Comparison of ENCODE assay signal across 1 cellular context in the genomic region with DNA sequence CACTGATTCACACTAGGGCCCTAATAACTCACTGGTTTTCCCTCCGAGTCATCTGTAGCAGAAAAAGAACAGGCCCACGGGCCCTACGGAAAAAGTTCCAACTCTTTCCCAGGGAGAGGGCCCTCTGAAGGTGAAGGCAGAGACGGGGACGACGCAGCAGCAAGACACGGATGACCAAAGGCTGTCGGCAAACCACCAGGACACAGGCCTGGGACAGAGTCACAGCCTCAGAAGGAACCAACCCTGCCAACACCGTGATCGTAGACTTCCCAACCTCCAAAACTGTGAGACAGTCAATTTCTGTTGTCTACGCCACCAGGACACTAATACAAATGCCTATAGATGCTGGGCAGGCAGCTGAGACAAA.
TF ChIP-seq lines count a peak whose summit lies in the region.

No MANE protein-coding gene starts in this region.

TF ChIP-seq in HepG2, 621 proteins besides CTCF, POLR2A, EP300 and RAD21 (continues in another document):
- 0 out of 2 replicates have a peak, but pooled peaks have one; percentile 8 for TF ChIP-seq ZBTB7A (CRISPR knock-in tag; IDR thresholded peaks at IDR 0.05)
- 0 out of 2 replicates have a peak, but pooled peaks have one; percentile 28 for TF ChIP-seq RFXAP (CRISPR knock-in tag; IDR thresholded peaks at IDR 0.05; ENCODE audit: borderline replicate concordance)
- TF ChIP-seq, protein P1, sequence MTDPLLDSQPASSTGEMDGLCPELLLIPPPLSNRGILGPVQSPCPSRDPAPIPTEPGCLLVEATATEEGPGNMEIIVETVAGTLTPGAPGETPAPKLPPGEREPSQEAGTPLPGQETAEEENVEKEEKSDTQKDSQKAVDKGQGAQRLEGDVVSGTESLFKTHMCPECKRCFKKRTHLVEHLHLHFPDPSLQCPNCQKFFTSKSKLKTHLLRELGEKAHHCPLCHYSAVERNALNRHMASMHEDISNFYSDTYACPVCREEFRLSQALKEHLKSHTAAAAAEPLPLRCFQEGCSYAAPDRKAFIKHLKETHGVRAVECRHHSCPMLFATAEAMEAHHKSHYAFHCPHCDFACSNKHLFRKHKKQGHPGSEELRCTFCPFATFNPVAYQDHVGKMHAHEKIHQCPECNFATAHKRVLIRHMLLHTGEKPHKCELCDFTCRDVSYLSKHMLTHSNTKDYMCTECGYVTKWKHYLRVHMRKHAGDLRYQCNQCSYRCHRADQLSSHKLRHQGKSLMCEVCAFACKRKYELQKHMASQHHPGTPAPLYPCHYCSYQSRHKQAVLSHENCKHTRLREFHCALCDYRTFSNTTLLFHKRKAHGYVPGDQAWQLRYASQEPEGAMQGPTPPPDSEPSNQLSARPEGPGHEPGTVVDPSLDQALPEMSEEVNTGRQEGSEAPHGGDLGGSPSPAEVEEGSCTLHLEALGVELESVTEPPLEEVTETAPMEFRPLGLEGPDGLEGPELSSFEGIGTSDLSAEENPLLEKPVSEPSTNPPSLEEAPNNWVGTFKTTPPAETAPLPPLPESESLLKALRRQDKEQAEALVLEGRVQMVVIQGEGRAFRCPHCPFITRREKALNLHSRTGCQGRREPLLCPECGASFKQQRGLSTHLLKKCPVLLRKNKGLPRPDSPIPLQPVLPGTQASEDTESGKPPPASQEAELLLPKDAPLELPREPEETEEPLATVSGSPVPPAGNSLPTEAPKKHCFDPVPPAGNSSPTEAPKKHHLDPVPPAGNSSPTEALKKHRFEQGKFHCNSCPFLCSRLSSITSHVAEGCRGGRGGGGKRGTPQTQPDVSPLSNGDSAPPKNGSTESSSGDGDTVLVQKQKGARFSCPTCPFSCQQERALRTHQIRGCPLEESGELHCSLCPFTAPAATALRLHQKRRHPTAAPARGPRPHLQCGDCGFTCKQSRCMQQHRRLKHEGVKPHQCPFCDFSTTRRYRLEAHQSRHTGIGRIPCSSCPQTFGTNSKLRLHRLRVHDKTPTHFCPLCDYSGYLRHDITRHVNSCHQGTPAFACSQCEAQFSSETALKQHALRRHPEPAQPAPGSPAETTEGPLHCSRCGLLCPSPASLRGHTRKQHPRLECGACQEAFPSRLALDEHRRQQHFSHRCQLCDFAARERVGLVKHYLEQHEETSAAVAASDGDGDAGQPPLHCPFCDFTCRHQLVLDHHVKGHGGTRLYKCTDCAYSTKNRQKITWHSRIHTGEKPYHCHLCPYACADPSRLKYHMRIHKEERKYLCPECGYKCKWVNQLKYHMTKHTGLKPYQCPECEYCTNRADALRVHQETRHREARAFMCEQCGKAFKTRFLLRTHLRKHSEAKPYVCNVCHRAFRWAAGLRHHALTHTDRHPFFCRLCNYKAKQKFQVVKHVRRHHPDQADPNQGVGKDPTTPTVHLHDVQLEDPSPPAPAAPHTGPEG (CRISPR knock-in tag; IDR thresholded peaks at IDR 0.05) = peak; percentile 70; the same call in 1 of the 2 replicates
- TF ChIP-seq, protein P2, sequence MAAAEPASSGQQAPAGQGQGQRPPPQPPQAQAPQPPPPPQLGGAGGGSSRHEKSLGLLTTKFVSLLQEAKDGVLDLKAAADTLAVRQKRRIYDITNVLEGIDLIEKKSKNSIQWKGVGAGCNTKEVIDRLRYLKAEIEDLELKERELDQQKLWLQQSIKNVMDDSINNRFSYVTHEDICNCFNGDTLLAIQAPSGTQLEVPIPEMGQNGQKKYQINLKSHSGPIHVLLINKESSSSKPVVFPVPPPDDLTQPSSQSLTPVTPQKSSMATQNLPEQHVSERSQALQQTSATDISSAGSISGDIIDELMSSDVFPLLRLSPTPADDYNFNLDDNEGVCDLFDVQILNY (CRISPR knock-in tag; conservative IDR thresholded peaks at IDR 0.05) = no peak
- TF ChIP-seq, protein P3, sequence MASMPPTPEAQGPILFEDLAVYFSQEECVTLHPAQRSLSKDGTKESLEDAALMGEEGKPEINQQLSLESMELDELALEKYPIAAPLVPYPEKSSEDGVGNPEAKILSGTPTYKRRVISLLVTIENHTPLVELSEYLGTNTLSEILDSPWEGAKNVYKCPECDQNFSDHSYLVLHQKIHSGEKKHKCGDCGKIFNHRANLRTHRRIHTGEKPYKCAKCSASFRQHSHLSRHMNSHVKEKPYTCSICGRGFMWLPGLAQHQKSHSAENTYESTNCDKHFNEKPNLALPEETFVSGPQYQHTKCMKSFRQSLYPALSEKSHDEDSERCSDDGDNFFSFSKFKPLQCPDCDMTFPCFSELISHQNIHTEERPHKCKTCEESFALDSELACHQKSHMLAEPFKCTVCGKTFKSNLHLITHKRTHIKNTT (CRISPR knock-in tag; IDR thresholded peaks at IDR 0.05) = no peak
- TF ChIP-seq, protein P4, sequence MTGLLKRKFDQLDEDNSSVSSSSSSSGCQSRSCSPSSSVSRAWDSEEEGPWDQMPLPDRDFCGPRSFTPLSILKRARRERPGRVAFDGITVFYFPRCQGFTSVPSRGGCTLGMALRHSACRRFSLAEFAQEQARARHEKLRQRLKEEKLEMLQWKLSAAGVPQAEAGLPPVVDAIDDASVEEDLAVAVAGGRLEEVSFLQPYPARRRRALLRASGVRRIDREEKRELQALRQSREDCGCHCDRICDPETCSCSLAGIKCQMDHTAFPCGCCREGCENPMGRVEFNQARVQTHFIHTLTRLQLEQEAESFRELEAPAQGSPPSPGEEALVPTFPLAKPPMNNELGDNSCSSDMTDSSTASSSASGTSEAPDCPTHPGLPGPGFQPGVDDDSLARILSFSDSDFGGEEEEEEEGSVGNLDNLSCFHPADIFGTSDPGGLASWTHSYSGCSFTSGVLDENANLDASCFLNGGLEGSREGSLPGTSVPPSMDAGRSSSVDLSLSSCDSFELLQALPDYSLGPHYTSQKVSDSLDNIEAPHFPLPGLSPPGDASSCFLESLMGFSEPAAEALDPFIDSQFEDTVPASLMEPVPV (CRISPR knock-in tag; IDR thresholded peaks at IDR 0.05) = 0 out of 2 replicates have a peak, but pooled peaks have one; percentile 5
- 0 out of 2 replicates have a peak, but pooled peaks have one; percentile 4 for TF ChIP-seq TBX2 (CRISPR knock-in tag; IDR thresholded peaks at IDR 0.05; ENCODE audit: borderline replicate concordance)
- TF ChIP-seq HOXA5 (CRISPR knock-in tag; IDR thresholded peaks at IDR 0.05) = 0 out of 2 replicates have a peak, but pooled peaks have one; percentile 11
- 0 out of 2 replicates have a peak, but pooled peaks have one; percentile 7 for TF ChIP-seq MTA1 (CRISPR knock-in tag; IDR thresholded peaks at IDR 0.05; ENCODE audit: borderline replicate concordance)
- peak; percentile 46; the same call in 1 of the 2 replicates for TF ChIP-seq CHCHD3 (CRISPR knock-in tag; IDR thresholded peaks at IDR 0.05)
- TF ChIP-seq NRL (CRISPR knock-in tag; IDR thresholded peaks at IDR 0.05; ENCODE audit: borderline replicate concordance) = 0 out of 2 replicates have a peak, but pooled peaks have one; percentile 12
- TF ChIP-seq, protein P5, sequence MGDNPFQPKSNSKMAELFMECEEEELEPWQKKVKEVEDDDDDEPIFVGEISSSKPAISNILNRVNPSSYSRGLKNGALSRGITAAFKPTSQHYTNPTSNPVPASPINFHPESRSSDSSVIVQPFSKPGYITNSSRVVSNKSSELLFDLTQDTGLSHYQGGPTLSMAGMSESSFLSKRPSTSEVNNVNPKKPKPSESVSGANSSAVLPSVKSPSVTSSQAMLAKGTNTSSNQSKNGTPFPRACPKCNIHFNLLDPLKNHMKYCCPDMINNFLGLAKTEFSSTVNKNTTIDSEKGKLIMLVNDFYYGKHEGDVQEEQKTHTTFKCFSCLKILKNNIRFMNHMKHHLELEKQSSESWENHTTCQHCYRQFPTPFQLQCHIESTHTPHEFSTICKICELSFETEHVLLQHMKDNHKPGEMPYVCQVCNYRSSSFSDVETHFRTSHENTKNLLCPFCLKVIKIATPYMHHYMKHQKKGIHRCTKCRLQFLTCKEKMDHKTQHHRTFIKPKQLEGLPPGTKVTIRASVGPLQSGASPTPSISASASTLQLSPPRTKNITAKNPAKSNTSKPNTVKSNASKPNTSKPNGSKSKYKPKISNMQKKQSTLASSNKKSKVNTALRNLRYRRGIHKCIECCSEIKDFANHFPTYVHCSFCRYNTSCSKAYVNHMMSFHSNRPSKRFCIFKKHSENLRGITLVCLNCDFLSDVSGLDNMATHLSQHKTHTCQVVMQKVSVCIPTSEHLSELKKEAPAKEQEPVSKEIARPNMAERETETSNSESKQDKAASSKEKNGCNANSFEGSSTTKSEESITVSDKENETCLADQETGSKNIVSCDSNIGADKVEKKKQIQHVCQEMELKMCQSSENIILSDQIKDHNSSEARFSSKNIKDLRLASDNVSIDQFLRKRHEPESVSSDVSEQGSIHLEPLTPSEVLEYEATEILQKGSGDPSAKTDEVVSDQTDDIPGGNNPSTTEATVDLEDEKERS (CRISPR knock-in tag; IDR thresholded peaks at IDR 0.05) = 0 out of 2 replicates have a peak, but pooled peaks have one; percentile 2
- TF ChIP-seq ZSCAN9 (CRISPR knock-in tag; IDR thresholded peaks at IDR 0.05; ENCODE audit: borderline replicate concordance) = 0 out of 2 replicates have a peak, but pooled peaks have one; percentile 33
- TF ChIP-seq, protein P6, sequence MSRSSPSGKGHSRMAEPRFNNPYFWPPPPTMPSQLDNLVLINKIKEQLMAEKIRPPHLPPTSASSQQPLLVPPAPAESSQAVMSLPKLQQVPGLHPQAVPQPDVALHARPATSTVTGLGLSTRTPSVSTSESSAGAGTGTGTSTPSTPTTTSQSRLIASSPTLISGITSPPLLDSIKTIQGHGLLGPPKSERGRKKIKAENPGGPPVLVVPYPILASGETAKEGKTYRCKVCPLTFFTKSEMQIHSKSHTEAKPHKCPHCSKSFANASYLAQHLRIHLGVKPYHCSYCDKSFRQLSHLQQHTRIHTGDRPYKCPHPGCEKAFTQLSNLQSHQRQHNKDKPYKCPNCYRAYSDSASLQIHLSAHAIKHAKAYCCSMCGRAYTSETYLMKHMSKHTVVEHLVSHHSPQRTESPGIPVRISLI (CRISPR knock-in tag; IDR thresholded peaks at IDR 0.05; ENCODE audit: borderline replicate concordance) = no peak
- no peak for TF ChIP-seq HIVEP1 (CRISPR knock-in tag; IDR thresholded peaks at IDR 0.05)
- 0 out of 2 replicates have a peak, but pooled peaks have one; percentile 10 for TF ChIP-seq YEATS2 (CRISPR knock-in tag; IDR thresholded peaks at IDR 0.05; ENCODE audit: borderline replicate concordance)
- TF ChIP-seq, protein P7, sequence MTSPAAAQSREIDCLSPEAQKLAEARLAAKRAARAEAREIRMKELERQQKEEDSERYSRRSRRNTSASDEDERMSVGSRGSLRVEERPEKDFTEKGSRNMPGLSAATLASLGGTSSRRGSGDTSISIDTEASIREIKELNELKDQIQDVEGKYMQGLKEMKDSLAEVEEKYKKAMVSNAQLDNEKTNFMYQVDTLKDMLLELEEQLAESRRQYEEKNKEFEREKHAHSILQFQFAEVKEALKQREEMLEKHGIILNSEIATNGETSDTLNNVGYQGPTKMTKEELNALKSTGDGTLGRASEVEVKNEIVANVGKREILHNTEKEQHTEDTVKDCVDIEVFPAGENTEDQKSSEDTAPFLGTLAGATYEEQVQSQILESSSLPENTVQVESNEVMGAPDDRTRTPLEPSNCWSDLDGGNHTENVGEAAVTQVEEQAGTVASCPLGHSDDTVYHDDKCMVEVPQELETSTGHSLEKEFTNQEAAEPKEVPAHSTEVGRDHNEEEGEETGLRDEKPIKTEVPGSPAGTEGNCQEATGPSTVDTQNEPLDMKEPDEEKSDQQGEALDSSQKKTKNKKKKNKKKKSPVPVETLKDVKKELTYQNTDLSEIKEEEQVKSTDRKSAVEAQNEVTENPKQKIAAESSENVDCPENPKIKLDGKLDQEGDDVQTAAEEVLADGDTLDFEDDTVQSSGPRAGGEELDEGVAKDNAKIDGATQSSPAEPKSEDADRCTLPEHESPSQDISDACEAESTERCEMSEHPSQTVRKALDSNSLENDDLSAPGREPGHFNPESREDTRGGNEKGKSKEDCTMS (CRISPR knock-in tag; conservative IDR thresholded peaks at IDR 0.05) = no peak
- peak; percentile 92 for TF ChIP-seq ZBTB38 (CRISPR knock-in tag; IDR thresholded peaks at IDR 0.05)
- 0 out of 2 replicates have a peak, but pooled peaks have one; percentile 30 for TF ChIP-seq ZNF780A (CRISPR knock-in tag; IDR thresholded peaks at IDR 0.05)
- TF ChIP-seq, protein P8, sequence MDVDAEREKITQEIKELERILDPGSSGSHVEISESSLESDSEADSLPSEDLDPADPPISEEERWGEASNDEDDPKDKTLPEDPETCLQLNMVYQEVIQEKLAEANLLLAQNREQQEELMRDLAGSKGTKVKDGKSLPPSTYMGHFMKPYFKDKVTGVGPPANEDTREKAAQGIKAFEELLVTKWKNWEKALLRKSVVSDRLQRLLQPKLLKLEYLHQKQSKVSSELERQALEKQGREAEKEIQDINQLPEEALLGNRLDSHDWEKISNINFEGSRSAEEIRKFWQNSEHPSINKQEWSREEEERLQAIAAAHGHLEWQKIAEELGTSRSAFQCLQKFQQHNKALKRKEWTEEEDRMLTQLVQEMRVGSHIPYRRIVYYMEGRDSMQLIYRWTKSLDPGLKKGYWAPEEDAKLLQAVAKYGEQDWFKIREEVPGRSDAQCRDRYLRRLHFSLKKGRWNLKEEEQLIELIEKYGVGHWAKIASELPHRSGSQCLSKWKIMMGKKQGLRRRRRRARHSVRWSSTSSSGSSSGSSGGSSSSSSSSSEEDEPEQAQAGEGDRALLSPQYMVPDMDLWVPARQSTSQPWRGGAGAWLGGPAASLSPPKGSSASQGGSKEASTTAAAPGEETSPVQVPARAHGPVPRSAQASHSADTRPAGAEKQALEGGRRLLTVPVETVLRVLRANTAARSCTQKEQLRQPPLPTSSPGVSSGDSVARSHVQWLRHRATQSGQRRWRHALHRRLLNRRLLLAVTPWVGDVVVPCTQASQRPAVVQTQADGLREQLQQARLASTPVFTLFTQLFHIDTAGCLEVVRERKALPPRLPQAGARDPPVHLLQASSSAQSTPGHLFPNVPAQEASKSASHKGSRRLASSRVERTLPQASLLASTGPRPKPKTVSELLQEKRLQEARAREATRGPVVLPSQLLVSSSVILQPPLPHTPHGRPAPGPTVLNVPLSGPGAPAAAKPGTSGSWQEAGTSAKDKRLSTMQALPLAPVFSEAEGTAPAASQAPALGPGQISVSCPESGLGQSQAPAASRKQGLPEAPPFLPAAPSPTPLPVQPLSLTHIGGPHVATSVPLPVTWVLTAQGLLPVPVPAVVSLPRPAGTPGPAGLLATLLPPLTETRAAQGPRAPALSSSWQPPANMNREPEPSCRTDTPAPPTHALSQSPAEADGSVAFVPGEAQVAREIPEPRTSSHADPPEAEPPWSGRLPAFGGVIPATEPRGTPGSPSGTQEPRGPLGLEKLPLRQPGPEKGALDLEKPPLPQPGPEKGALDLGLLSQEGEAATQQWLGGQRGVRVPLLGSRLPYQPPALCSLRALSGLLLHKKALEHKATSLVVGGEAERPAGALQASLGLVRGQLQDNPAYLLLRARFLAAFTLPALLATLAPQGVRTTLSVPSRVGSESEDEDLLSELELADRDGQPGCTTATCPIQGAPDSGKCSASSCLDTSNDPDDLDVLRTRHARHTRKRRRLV (CRISPR knock-in tag; IDR thresholded peaks at IDR 0.05) = 0 out of 2 replicates have a peak, but pooled peaks have one; percentile 46
- no peak for TF ChIP-seq ZNF782 (CRISPR knock-in tag; IDR thresholded peaks at IDR 0.05; ENCODE audit: borderline replicate concordance)
- 0 out of 2 replicates have a peak, but pooled peaks have one; percentile 5 for TF ChIP-seq TARDBP (CRISPR knock-in tag; IDR thresholded peaks at IDR 0.05)
- TF ChIP-seq PRPF4 (IDR thresholded peaks at IDR 0.05; ENCODE audit: low read depth, low read length, poor library complexity, severe bottlenecking) = peak; percentile 82
- 0 out of 2 replicates have a peak, but pooled peaks have one; percentile 16 for TF ChIP-seq HOXA3 (CRISPR knock-in tag; IDR thresholded peaks at IDR 0.05)
